12 cellular contexts compared by ENCODE assay signal in the genomic region with DNA sequence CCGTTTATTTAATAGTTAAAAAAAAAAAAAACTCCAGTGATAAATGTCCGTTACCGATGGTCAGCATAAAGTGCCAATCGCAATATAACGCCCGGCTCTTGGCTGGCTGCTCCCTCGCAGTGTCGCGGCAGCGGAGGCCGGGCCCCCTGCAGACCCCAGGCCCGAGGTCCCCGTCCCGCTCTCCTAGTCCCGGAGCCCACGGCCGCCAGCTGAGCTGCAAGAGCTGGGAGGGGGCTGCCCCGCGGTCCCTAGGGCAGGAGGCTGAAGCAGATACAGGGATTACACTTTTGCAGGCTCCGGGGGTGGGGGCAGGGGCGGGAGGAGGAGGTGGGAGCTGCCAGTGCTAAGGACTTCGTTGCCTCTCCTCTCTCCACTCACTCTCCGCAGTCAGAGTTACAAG. TPM values are rescaled to one million over a fixed set of nuclear protein-coding genes. Genes with fewer than 3 reads are reported as not detected.
DNase-seq lines count a peak whose midpoint lies in the region; ATAC-seq and TF ChIP-seq lines count a peak whose summit lies in the region.
"Had no signal": no experiment of that assay in that cellular context is flagged by ENCODE, and none has a peak within 500 bp of the region (broad histone marks: within the 10 kb centered on the region; RNA-seq: fewer than 3 reads in every experiment).

No MANE protein-coding gene starts in this region.

- ATAC-seq in stimulated activated naive CD8-positive, alpha-beta T cell treated with anti-CD3 and anti-CD28 coated beads, Interleukin-15, Interleukin-2, amounts not matched to agents 100 U/mL and 50 U/mL, for 24 hours = no peak
- ATAC-seq in natural killer cell (no peak), HG03095 (IDR thresholded peaks at IDR 0.05; ENCODE audit: unreplicated experiment) (no peak), body of pancreas (no peak)

- H3K4me1 Mint-ChIP-seq in stimulated activated naive CD8-positive, alpha-beta T cell treated with anti-CD3 and anti-CD28 coated beads, Interleukin-15, Interleukin-2, amounts not matched to agents 100 ng/mL and 50 ng/mL, for 24 hours (ENCODE audit: low read depth) = peaks cover 41% of the 10 kb centered on the region
- peaks cover 21 to 36% of the 10 kb centered on the region in 2 donors for H3K4me1 Mint-ChIP-seq in natural killer cell

- H3K4me3 ChIP-seq in coronary artery (peak overlapping the region; percentile 36), body of pancreas (no peak overlapping the region)
- H3K4me3 ChIP-seq: SJSA1 had no signal

- peaks cover 0 to 24% of the 10 kb centered on the region in 2 donors for H3K27me3 ChIP-seq in body of pancreas
- H3K27me3 ChIP-seq: SJSA1 had no signal

- no peak overlapping the region for H3K27ac Mint-ChIP-seq in stimulated activated naive CD8-positive, alpha-beta T cell treated with anti-CD3 and anti-CD28 coated beads, Interleukin-15, Interleukin-2, amounts not matched to agents 100 ng/mL and 50 ng/mL, for 24 hours
- no peak overlapping the region for H3K27ac Mint-ChIP-seq in natural killer cell

- H3K36me3 Mint-ChIP-seq in stimulated activated naive CD8-positive, alpha-beta T cell treated with anti-CD3 and anti-CD28 coated beads, Interleukin-15, Interleukin-2, amounts not matched to agents 100 ng/mL and 50 ng/mL, for 24 hours (ENCODE audit: low read depth) = peaks cover 4% of the 10 kb centered on the region
- H3K36me3 Mint-ChIP-seq in natural killer cell = no peaks in the 10 kb centered on the region

- TF ChIP-seq CTCF in coronary artery (IDR thresholded peaks at IDR 0.05) (no peak), natural killer cell (IDR thresholded peaks at IDR 0.05) (no peak), body of pancreas (IDR thresholded peaks at IDR 0.05) (no peak)

- intact Hi-C loops in natural killer cell (cut with micrococcal nuclease) = no loop called here
- intact Hi-C loops in body of pancreas (cut with DNase I) = no loop called here

- WGBS in body of pancreas, 2 donors = 9 to 11% methylated on average over 23 of the region's 23 CpGs

- H3K27ac ChIP-seq in coronary artery (peak overlapping the region in 1 of 2 donors; percentile 46), body of pancreas (no peak overlapping the region)
- H3K27ac ChIP-seq: parathyroid adenoma, SJSA1 had no signal

- no peak for DNase-seq in stimulated activated naive CD8-positive, alpha-beta T cell treated with anti-CD3 and anti-CD28 coated beads, Interleukin-15, Interleukin-2, amounts not matched to agents 100 U/mL and 50 U/mL, for 24 hours
- no peak for DNase-seq in coronary artery (ENCODE audit: low spot score)
- no peak for DNase-seq in natural killer cell
- DNase-seq in NCI-H1930 (lab: John Stamatoyannopoulos, UW) = no peak
- DNase-seq in AG20443 (ENCODE audit: low spot score) = no peak
- no peak for DNase-seq in body of pancreas
- DNase-seq: activated CD4-positive, CD25-positive, alpha-beta regulatory T cell; NCI-H2081 treated with DMSO at 0.1 percent for 48 hours had no signal

- H3K9me3 Mint-ChIP-seq in stimulated activated naive CD8-positive, alpha-beta T cell treated with anti-CD3 and anti-CD28 coated beads, Interleukin-15, Interleukin-2, amounts not matched to agents 100 ng/mL and 50 ng/mL, for 24 hours = no peaks in the 10 kb centered on the region
- no peaks in the 10 kb centered on the region for H3K9me3 Mint-ChIP-seq in natural killer cell

- H3K4me1 ChIP-seq in body of pancreas = peaks cover 40% of the 10 kb centered on the region

- TF ChIP-seq POLR2A in body of pancreas (IDR thresholded peaks at IDR 0.05) = no peak

- H3K27me3 Mint-ChIP-seq in stimulated activated naive CD8-positive, alpha-beta T cell treated with anti-CD3 and anti-CD28 coated beads, Interleukin-15, Interleukin-2, amounts not matched to agents 100 ng/mL and 50 ng/mL, for 24 hours = peaks cover 66% of the 10 kb centered on the region
- H3K27me3 Mint-ChIP-seq in natural killer cell (ENCODE audit: low read depth in 2 of 2) = peaks cover 51 to 58% of the 10 kb centered on the region in 2 donors

- no peaks in the 10 kb centered on the region for H3K36me3 ChIP-seq in body of pancreas (replicated peaks in 1 of 2; ENCODE audit: insufficient read depth in 1 of 2, low read depth in 2 of 2)

- H3K4me3 Mint-ChIP-seq in stimulated activated naive CD8-positive, alpha-beta T cell treated with anti-CD3 and anti-CD28 coated beads, Interleukin-15, Interleukin-2, amounts not matched to agents 100 ng/mL and 50 ng/mL, for 24 hours = peak overlapping the region; percentile 54
- peak overlapping the region; percentile 40 for H3K4me3 Mint-ChIP-seq in natural killer cell

- no peaks in the 10 kb centered on the region for H3K9me3 ChIP-seq in body of pancreas
- H3K9me3 ChIP-seq: SJSA1 had no signal

RNA-seq across cellular contexts. Expression of a gene that starts 6.9 kb away (rescaled TPM):
- total RNA-seq in natural killer cell (not detected), body of pancreas (1 to 10 TPM; 2.1 to 5.3 TPM)
